ENCODE assay signal across 1 cellular context in the genomic region with DNA sequence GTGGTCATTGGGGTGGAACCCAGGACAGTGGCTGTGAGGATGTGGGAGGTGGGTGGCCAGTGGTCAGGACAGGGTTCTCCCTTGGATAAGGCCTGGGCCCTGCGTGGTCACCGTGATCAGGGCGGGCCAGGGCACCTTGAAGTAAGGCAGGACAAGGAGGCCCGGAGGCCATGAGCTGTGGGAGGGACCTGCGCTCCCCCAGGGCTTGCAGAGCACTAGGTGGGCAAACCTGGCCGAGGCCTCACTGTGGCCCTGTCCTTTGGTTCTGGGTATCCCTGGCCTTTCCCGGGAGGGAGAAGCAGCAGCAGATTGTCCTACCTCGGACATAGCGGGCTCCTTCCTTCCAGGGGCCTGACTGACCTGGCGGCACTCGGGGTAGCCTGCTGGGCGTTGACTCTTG.
TF ChIP-seq lines count a peak whose summit lies in the region.

No MANE protein-coding gene starts in this region.

TF ChIP-seq in H1, 55 proteins besides CTCF, POLR2A, EP300 and RAD21:
- TF ChIP-seq JUND (IDR thresholded peaks at IDR 0.05; ENCODE audit: low read length): no peak
